1 cellular context compared by ENCODE assay signal in genomic region chr1:10059329-10059691, GRCh38.
TF ChIP-seq lines count a peak whose summit lies in the region.

No MANE protein-coding gene starts in this region.

TF ChIP-seq in IMR-90, 13 proteins besides CTCF, POLR2A, EP300 and RAD21:
- no peak for TF ChIP-seq RFX5 (IDR thresholded peaks at IDR 0.05; ENCODE audit: low read depth, low read length)
- no peak for TF ChIP-seq FOS (IDR thresholded peaks at IDR 0.05; ENCODE audit: low read depth, low read length)
